8 cellular contexts compared by ENCODE assay signal in the genomic region with DNA sequence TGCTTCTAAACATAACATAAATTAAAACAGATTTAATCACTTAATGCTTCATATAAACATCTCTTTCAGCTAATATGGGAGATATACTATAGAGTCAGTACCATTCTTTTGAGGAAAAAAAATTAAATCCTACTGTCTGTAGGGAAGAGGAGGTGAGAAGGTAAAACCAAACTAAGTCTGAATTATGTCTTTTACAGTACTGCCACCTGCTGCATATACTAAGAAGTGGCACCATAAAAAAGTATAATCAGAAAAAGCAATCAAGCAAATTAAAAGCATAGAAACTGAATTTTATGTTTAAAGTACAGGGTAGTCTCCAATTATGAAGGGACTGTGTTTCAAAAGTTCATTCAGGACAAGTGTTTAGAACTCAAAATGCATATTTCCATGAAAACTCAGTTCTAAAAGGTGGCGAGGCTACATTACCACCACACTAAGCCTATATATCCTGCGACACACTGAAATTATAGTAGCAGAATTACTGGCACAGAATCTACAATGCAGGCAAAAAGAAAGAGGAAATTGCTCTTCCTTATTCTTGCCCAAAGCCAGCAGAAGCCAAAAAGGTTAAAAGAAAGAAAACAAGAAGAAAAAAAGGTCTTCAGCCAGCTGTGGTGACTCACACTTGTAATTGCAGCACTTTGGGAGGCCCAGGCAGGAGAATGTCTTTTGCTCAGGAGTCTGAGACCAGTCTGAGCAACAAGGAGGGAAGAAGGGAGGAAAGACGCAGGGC. TPM values are rescaled to one million over a fixed set of nuclear protein-coding genes. Genes with fewer than 3 reads are reported as not detected.
DNase-seq lines count a peak whose midpoint lies in the region; ATAC-seq and TF ChIP-seq lines count a peak whose summit lies in the region.

No MANE protein-coding gene starts in this region.

- no peaks in the 10 kb centered on the region for H3K9me3 ChIP-seq in OCI-LY3 (ENCODE audit: insufficient read depth, low read length)

- 0 out of 2 replicates have a peak, but pooled peaks cover 4% of the 10 kb centered on the region for H4K20me1 ChIP-seq in OCI-LY3 (ENCODE audit: insufficient read depth, low read length)

- no peak overlapping the region for H3K27ac ChIP-seq in C4-2B
- H3K27ac ChIP-seq in OCI-LY3 (ENCODE audit: low read length): peak overlapping the region; percentile 13; the same call in 1 of the 2 replicates

- no peaks in the 10 kb centered on the region for H3K27me3 ChIP-seq in OCI-LY3 (ENCODE audit: low read depth, low read length)

- no peak overlapping the region for H3K9ac ChIP-seq in OCI-LY3 (ENCODE audit: low read length)

- H3K27me3 Mint-ChIP-seq in effector memory CD8-positive, alpha-beta T cell: no peaks in the 10 kb centered on the region
- H3K27me3 Mint-ChIP-seq in naive B cell: no peaks in the 10 kb centered on the region

- DNase-seq in GM20000 (ENCODE audit: low spot score): peak; percentile 29
- DNase-seq in effector memory CD8-positive, alpha-beta T cell: no peak
- peak; percentile 15 for DNase-seq in naive B cell
- no peak for DNase-seq in middle frontal gyrus (ENCODE audit: extremely low spot score, low spot score)
- no peak for DNase-seq in C1 segment of cervical spinal cord (lab: John Stamatoyannopoulos, UW)

- H3K79me2 ChIP-seq in OCI-LY3 (ENCODE audit: low read length): peaks cover 9% of the 10 kb centered on the region; the same call in 1 of the 2 replicates

- no peak overlapping the region for H3K4me3 ChIP-seq in OCI-LY3 (ENCODE audit: low read length)

- H3K4me1 Mint-ChIP-seq in effector memory CD8-positive, alpha-beta T cell (ENCODE audit: low read depth in 2 of 2): no peaks in the 10 kb centered on the region
- peaks cover 5 to 9% (median 6%) of the 10 kb centered on the region in 3 donors for H3K4me1 Mint-ChIP-seq in naive B cell

- H3K27ac Mint-ChIP-seq in effector memory CD8-positive, alpha-beta T cell: no peak overlapping the region
- peak overlapping the region in 1 of 6 donors; percentile 4 for H3K27ac Mint-ChIP-seq in naive B cell

- H2AFZ ChIP-seq in OCI-LY3 (ENCODE audit: low read depth, low read length): no peak overlapping the region

- no peak overlapping the region for H3K4me3 Mint-ChIP-seq in effector memory CD8-positive, alpha-beta T cell
- H3K4me3 Mint-ChIP-seq in naive B cell: no peak overlapping the region

- TF ChIP-seq CTCF in C4-2B (conservative IDR thresholded peaks at IDR 0.05) (peak; percentile 80), GM20000 (IDR thresholded peaks at IDR 0.05; ENCODE audit: extremely low read depth, missing control alignments) (peak; percentile 27), OCI-LY3 (IDR thresholded peaks at IDR 0.05; ENCODE audit: low read depth, low read length) (peak; percentile 87)

- H3K4me1 ChIP-seq in OCI-LY3 (ENCODE audit: low read length): peaks cover 15% of the 10 kb centered on the region

- peak; percentile 51 for ATAC-seq in effector memory CD8-positive, alpha-beta T cell (replicated peaks)
- ATAC-seq in naive B cell (ENCODE audit: low read depth in 2 of 2) (peak in 1 of 2 donors; percentile 33), GM21723 (IDR thresholded peaks at IDR 0.05; ENCODE audit: unreplicated experiment) (no peak)

- H3K9me3 Mint-ChIP-seq in effector memory CD8-positive, alpha-beta T cell: no peaks in the 10 kb centered on the region
- peaks cover 0 to 2% (median 0%) of the 10 kb centered on the region in 7 donors for H3K9me3 Mint-ChIP-seq in naive B cell

- H3K36me3 ChIP-seq in OCI-LY3 (replicated peaks; ENCODE audit: low read depth, low read length): peaks cover 54% of the 10 kb centered on the region

- H3K4me2 ChIP-seq in OCI-LY3 (ENCODE audit: low read length): no peak overlapping the region

- H3K36me3 Mint-ChIP-seq in effector memory CD8-positive, alpha-beta T cell (ENCODE audit: insufficient read depth): peaks cover 41% of the 10 kb centered on the region
- peaks cover 15 to 29% of the 10 kb centered on the region in 2 donors for H3K36me3 Mint-ChIP-seq in naive B cell

RNA-seq across cellular contexts. Expression of gene NSL1, which starts 9.0 kb away (rescaled TPM):
- polyA plus RNA-seq in naive B cell (ENCODE audit: low read depth in 6 of 6): 100 to 1,000 TPM in 1 of 6 donors, 10 to 100 TPM in 5; 72.1 to 103 (median 81.0) TPM

RNA-seq across cellular contexts. Expression of gene TATDN3, which starts 9.1 kb away (rescaled TPM):
- polyA plus RNA-seq in naive B cell (ENCODE audit: low read depth in 6 of 6): 10 to 100 TPM; 38.3 to 50.6 (median 41.9) TPM

Comparison
In these comparisons a context has a peak if more than half of its experiments do, and no peak if none do; other contexts are left out.
1. CTCF ChIP-seq: peak in every context shown above with its lines; median percentile 87 in OCI-LY3; 80 in C4-2B; 27 in GM20000.
2. DNase-seq: peak in GM20000 (single experiment) and naive B cell (single experiment); none in effector memory CD8-positive, alpha-beta T cell (0 of 3), middle frontal gyrus (single experiment) and C1 segment of cervical spinal cord (0 of 14).